In genomic region chr2:27886322-27886721, GRCh38 we compare ENCODE assay signal across 27 cellular contexts.
"Had no signal": no experiment of that assay in that cellular context is flagged by ENCODE, and none has a peak within 500 bp of the region (broad histone marks: within the 10 kb centered on the region; RNA-seq: fewer than 3 reads in every experiment).

No MANE protein-coding gene starts in this region.

- H3K27me3 Mint-ChIP-seq: dendritic cell treated with granulocyte-macrophage colony-stimulating factor and Interleukin-4, amounts not matched to agents 40 ng/mL and 50 ng/mL, for 4 days; natural killer cell treated with Interleukin-12 subunit alpha and Interleukin-12 subunit beta and Interleukin-15 and Interleukin-18, amount 100 ng/mL, for 72 hours; stimulated activated naive CD8-positive, alpha-beta T cell treated with anti-CD3 and anti-CD28 coated beads, Interleukin-15, amount 100 ng/mL, for 72 hours had no signal

- H3K27ac Mint-ChIP-seq: activated naive CD4-positive, alpha-beta T cell treated with anti-CD3 and anti-CD28 coated beads for 36 hours; activated naive CD8-positive, alpha-beta T cell treated with anti-CD3 and anti-CD28 coated beads, Interleukin-2, amount 50 U/mL, for 24 hours; activated T-cell treated with anti-CD3 and anti-CD28 coated beads, Interleukin-2, amount 50 U/mL, for 72 hours; dendritic cell treated with granulocyte-macrophage colony-stimulating factor and Interleukin-4, amounts not matched to agents 40 ng/mL and 50 ng/mL, for 4 days; stimulated activated effector memory CD8-positive, alpha-beta T cell treated with anti-CD3 and anti-CD28 coated beads, Interleukin-12 subunit alpha, Interleukin-12 subunit beta, amount 100 ng/mL, for 72 hours; stimulated activated naive CD8-positive, alpha-beta T cell treated with anti-CD3 and anti-CD28 coated beads, Interleukin-15, amount 100 ng/mL, for 72 hours; T-helper 1 cell treated with Interleukin-12 subunit alpha and Interleukin-12 subunit beta and Interleukin-4 antibody, amounts not matched to agents 30 μg/mL and 1 μg/mL, for 36 hours had no signal

- H3K4me2 ChIP-seq: hepatocyte had no signal

- H2AFZ ChIP-seq: hepatocyte had no signal

- FAIRE-seq: frontal cortex had no signal

- H3K9me3 ChIP-seq: body of pancreas, left ventricle myocardium inferior, neutrophil, pancreas, tibial nerve had no signal

- DNase-seq: activated CD4-positive, alpha-beta T cell treated with anti-CD3 and anti-CD28 coated beads for 4 hours; activated CD4-positive, alpha-beta T cell treated with anti-CD3 and anti-CD28 coated beads, Interleukin-2, amount 50 U/mL, for 48 hours; activated CD4-positive, CD25-positive, alpha-beta regulatory T cell; activated effector memory CD4-positive, alpha-beta T cell treated with Interleukin-2 at 50 U/mL for 16 hours; activated naive CD4-positive, alpha-beta T cell treated with anti-CD3 and anti-CD28 coated beads for 36 hours; activated naive CD8-positive, alpha-beta T cell treated with anti-CD3 and anti-CD28 coated beads, Interleukin-2, amount 50 U/mL, for 24 hours; activated T-cell treated with anti-CD3 and anti-CD28 coated beads, Interleukin-2, amount 50 U/mL, for 72 hours; anterior cingulate cortex; body of pancreas; effector CD4-positive, alpha-beta T cell; glutamatergic neuron; immature natural killer cell; left ventricle myocardium inferior; midbrain; pancreas; right cardiac atrium; stimulated activated CD4-positive, alpha-beta T cell treated with anti-CD3 and anti-CD28 coated beads, Interleukin-2, amount 100 ng/mL, for 24 hours; stimulated activated naive CD8-positive, alpha-beta T cell treated with anti-CD3 and anti-CD28 coated beads, Interleukin-15, amount 100 ng/mL, for 72 hours had no signal

- ATAC-seq: activated naive CD8-positive, alpha-beta T cell treated with anti-CD3 and anti-CD28 coated beads, Interleukin-2, amount 50 U/mL, for 24 hours; activated T-cell treated with anti-CD3 and anti-CD28 coated beads, Interleukin-2, amount 50 U/mL, for 72 hours; body of pancreas; natural killer cell treated with Interleukin-12 subunit alpha and Interleukin-12 subunit beta and Interleukin-15 and Interleukin-18, amount 100 ng/mL, for 72 hours; pancreas; right cardiac atrium; stimulated activated effector memory CD8-positive, alpha-beta T cell treated with anti-CD3 and anti-CD28 coated beads, Interleukin-12 subunit alpha, Interleukin-12 subunit beta, amount 100 ng/mL, for 72 hours; stimulated activated naive CD8-positive, alpha-beta T cell treated with anti-CD3 and anti-CD28 coated beads, Interleukin-15, amount 100 ng/mL, for 72 hours had no signal

- H3K9me3 Mint-ChIP-seq: activated naive CD4-positive, alpha-beta T cell treated with anti-CD3 and anti-CD28 coated beads for 36 hours; activated naive CD8-positive, alpha-beta T cell treated with anti-CD3 and anti-CD28 coated beads, Interleukin-2, amount 50 U/mL, for 24 hours; natural killer cell treated with Interleukin-12 subunit alpha and Interleukin-12 subunit beta and Interleukin-15 and Interleukin-18, amount 100 ng/mL, for 72 hours; stimulated activated effector memory CD8-positive, alpha-beta T cell treated with anti-CD3 and anti-CD28 coated beads, Interleukin-12 subunit alpha, Interleukin-12 subunit beta, amount 100 ng/mL, for 72 hours had no signal

- H3K4me3 ChIP-seq: body of pancreas, hepatocyte, left ventricle myocardium inferior, pancreas, skin epidermis, tibial nerve had no signal

- H3K27me3 ChIP-seq: body of pancreas, hepatocyte, neutrophil, pancreas, tibial nerve had no signal

- H3K36me3 Mint-ChIP-seq: immature natural killer cell had no signal

- H3K4me3 Mint-ChIP-seq: activated naive CD4-positive, alpha-beta T cell treated with anti-CD3 and anti-CD28 coated beads for 36 hours; activated naive CD8-positive, alpha-beta T cell treated with anti-CD3 and anti-CD28 coated beads, Interleukin-2, amount 50 U/mL, for 24 hours; dendritic cell treated with granulocyte-macrophage colony-stimulating factor and Interleukin-4, amounts not matched to agents 40 ng/mL and 50 ng/mL, for 4 days; immature natural killer cell; natural killer cell treated with Interleukin-12 subunit alpha and Interleukin-12 subunit beta and Interleukin-15 and Interleukin-18, amount 100 ng/mL, for 72 hours; stimulated activated naive CD8-positive, alpha-beta T cell treated with anti-CD3 and anti-CD28 coated beads, Interleukin-15, amount 100 ng/mL, for 72 hours; T-helper 1 cell treated with Interleukin-12 subunit alpha and Interleukin-12 subunit beta and Interleukin-4 antibody, amounts not matched to agents 30 μg/mL and 1 μg/mL, for 36 hours had no signal

- H3K36me3 ChIP-seq: left ventricle myocardium inferior, neutrophil, pancreas, tibial nerve had no signal

- H3K27ac ChIP-seq: body of pancreas, left ventricle myocardium inferior, neutrophil, pancreas had no signal
